In genomic region chr6:32609391-32609730, GRCh38 we compare ENCODE assay signal across 16 cellular contexts. TPM values are rescaled to one million over a fixed set of nuclear protein-coding genes. Genes with fewer than 3 reads are reported as not detected.
DNase-seq lines count a peak whose midpoint lies in the region; ATAC-seq and TF ChIP-seq lines count a peak whose summit lies in the region.
"Had no signal": no experiment of that assay in that cellular context is flagged by ENCODE, and none has a peak within 500 bp of the region (broad histone marks: within the 10 kb centered on the region; RNA-seq: fewer than 3 reads in every experiment).

No MANE protein-coding gene starts in this region.

- intact Hi-C loops in esophagus squamous epithelium (cut with DNase I) (no loop called here), gastrocnemius medialis (cut with DNase I; ENCODE audit: low total_unique reads) (no loop called here)

- H3K9me3 ChIP-seq in CD8-positive, alpha-beta memory T cell (ENCODE audit: low read length) = no peaks in the 10 kb centered on the region
- H3K9me3 ChIP-seq in HUES48 (ENCODE audit: control insufficient read depth, insufficient read depth, low read length) = no peaks in the 10 kb centered on the region
- no peaks in the 10 kb centered on the region for H3K9me3 ChIP-seq in esophagus squamous epithelium
- H3K9me3 ChIP-seq in gastrocnemius medialis = no peaks in the 10 kb centered on the region
- H3K9me3 ChIP-seq: prostate gland had no signal

- H3K9me3 Mint-ChIP-seq in CD8-positive, alpha-beta memory T cell = no peaks in the 10 kb centered on the region
- H3K9me3 Mint-ChIP-seq: HFFc6, memory B cell had no signal

- TF ChIP-seq POLR2A in esophagus squamous epithelium (IDR thresholded peaks at IDR 0.05) (no peak), gastrocnemius medialis (IDR thresholded peaks at IDR 0.05) (no peak)

- H3K36me3 ChIP-seq in CD8-positive, alpha-beta memory T cell (ENCODE audit: insufficient read depth, low read length) = no peaks in the 10 kb centered on the region
- no peaks in the 10 kb centered on the region for H3K36me3 ChIP-seq in HUES48 (ENCODE audit: control insufficient read depth, insufficient read depth, low read length)
- H3K36me3 ChIP-seq in esophagus squamous epithelium = no peaks in the 10 kb centered on the region
- H3K36me3 ChIP-seq in gastrocnemius medialis = no peaks in the 10 kb centered on the region
- H3K36me3 ChIP-seq: cardiac muscle cell, prostate gland had no signal

- no peak overlapping the region for H3K4me3 ChIP-seq in CD8-positive, alpha-beta memory T cell (ENCODE audit: low read length)
- no peak overlapping the region; the same call in 1 of the 2 replicates for H3K4me3 ChIP-seq in HUES48 (ENCODE audit: low read depth, low read length)
- H3K4me3 ChIP-seq in esophagus squamous epithelium = no peak overlapping the region
- no peak overlapping the region for H3K4me3 ChIP-seq in gastrocnemius medialis
- H3K4me3 ChIP-seq: cardiac muscle cell, prostate gland had no signal

- DNase-seq in CD8-positive, alpha-beta memory T cell = no peak
- DNase-seq in esophagus squamous epithelium (lab: John Stamatoyannopoulos, UW) = no peak
- DNase-seq in gastrocnemius medialis = no peak
- no peak for DNase-seq in NCI-H2227 treated with DMSO at 0.1 percent for 48 hours (lab: John Stamatoyannopoulos, UW)
- DNase-seq in ACHN = no peak
- no peak for DNase-seq in NAMALWA (ENCODE audit: low spot score)
- DNase-seq in GM20000 (ENCODE audit: low spot score) = no peak
- DNase-seq: activated gamma-delta T cell, NCI-H524 treated with DMSO at 0.1 percent for 48 hours had no signal

- no peaks in the 10 kb centered on the region for H3K36me3 Mint-ChIP-seq in CD8-positive, alpha-beta memory T cell

- 53 to 76% methylated on average over 2 of the region's 3 CpGs for WGBS in esophagus squamous epithelium, 2 donors

- CTCF ChIA-PET in CD8-positive, alpha-beta memory T cell (lab: Charles Lee) = no interaction called here

- no peak overlapping the region for H3K27ac Mint-ChIP-seq in CD8-positive, alpha-beta memory T cell
- H3K27ac Mint-ChIP-seq: HFFc6; memory B cell; stimulated activated memory B cell treated with anti-CD40 and anti-IgM and Interleukin-4, amounts not matched to agents 10 μg/mL and 1 μg/mL and 100 μg/mL, for 72 hours had no signal

- peaks cover 5 to 7% (median 7%) of the 10 kb centered on the region in 3 donors for H3K4me1 Mint-ChIP-seq in CD8-positive, alpha-beta memory T cell

- H3K4me1 ChIP-seq in CD8-positive, alpha-beta memory T cell (ENCODE audit: insufficient read depth, low read length) = peaks cover 11% of the 10 kb centered on the region
- peaks cover 10% of the 10 kb centered on the region; the same call in 1 of the 2 replicates for H3K4me1 ChIP-seq in HUES48 (ENCODE audit: control insufficient read depth, insufficient read depth, low read length)
- H3K4me1 ChIP-seq in esophagus squamous epithelium = no peaks in the 10 kb centered on the region
- H3K4me1 ChIP-seq in gastrocnemius medialis = no peaks in the 10 kb centered on the region
- H3K4me1 ChIP-seq: prostate gland had no signal

- POLR2A ChIA-PET in CD8-positive, alpha-beta memory T cell (lab: Charles Lee) = interaction anchor here (0.8 kb wide), 2 partner anchors 11 to 14 kb away, joined by 3 to 4 read pairs; no protein-coding TSS in a partner anchor

- in situ Hi-C loops in gastrocnemius medialis (cut with MboI; ENCODE audit: low sequenced_read_pairs in 4 of 4) = no loop called here
- in situ Hi-C loops in ACHN (cut with HindIII; ENCODE audit: low pct_ligation_motif_present, low pct_unique_long_range_greater_than_20kb, low sequenced_read_pairs) = no loop called here

- TF ChIP-seq CTCF in esophagus squamous epithelium (IDR thresholded peaks at IDR 0.05) (no peak), gastrocnemius medialis (IDR thresholded peaks at IDR 0.05 in 4 of 5, conservative IDR thresholded peaks at IDR 0.05 in 1 of 5) (no peak), GM20000 (IDR thresholded peaks at IDR 0.05; ENCODE audit: extremely low read depth, missing control alignments) (no peak)

- peak overlapping the region; percentile 62 for H3K27ac ChIP-seq in CD8-positive, alpha-beta memory T cell (ENCODE audit: low read depth, low read length)
- H3K27ac ChIP-seq in HUES48 (ENCODE audit: low read depth, low read length) (peak overlapping the region; percentile 77), esophagus squamous epithelium (peak overlapping the region in 3 of 4 donors; percentile 48 to 82 (median 52)), gastrocnemius medialis (peak overlapping the region in 3 of 4 donors; percentile 65 to 69 (median 69))
- H3K27ac ChIP-seq: cardiac muscle cell, prostate gland had no signal

- H3K27me3 ChIP-seq in CD8-positive, alpha-beta memory T cell (ENCODE audit: insufficient read depth, low read length, poor library complexity, severe bottlenecking) = no peaks in the 10 kb centered on the region
- H3K27me3 ChIP-seq in HUES48 (ENCODE audit: control insufficient read depth, insufficient read depth, low read length) (no peaks in the 10 kb centered on the region), esophagus squamous epithelium (no peaks in the 10 kb centered on the region), gastrocnemius medialis (no peaks in the 10 kb centered on the region)
- H3K27me3 ChIP-seq: cardiac muscle cell had no signal

- H3K9ac ChIP-seq in HUES48 (ENCODE audit: low read depth, low read length) = peak overlapping the region; percentile 39; the same call in 1 of the 2 replicates

- no peaks in the 10 kb centered on the region for H3K27me3 Mint-ChIP-seq in CD8-positive, alpha-beta memory T cell
- H3K27me3 Mint-ChIP-seq: memory B cell; stimulated activated memory B cell treated with anti-CD40 and anti-IgM and Interleukin-4, amounts not matched to agents 10 μg/mL and 1 μg/mL and 100 μg/mL, for 72 hours had no signal

- peak overlapping the region in 1 of 7 donors; percentile 33 for H3K4me3 Mint-ChIP-seq in CD8-positive, alpha-beta memory T cell
- H3K4me3 Mint-ChIP-seq: HFFc6; memory B cell; stimulated activated memory B cell treated with anti-CD40 and anti-IgM and Interleukin-4, amounts not matched to agents 10 μg/mL and 1 μg/mL and 100 μg/mL, for 72 hours had no signal

- ATAC-seq in gastrocnemius medialis = no peak

RNA-seq across cellular contexts. Expression of gene HLA-DRB1, which starts 19.7 kb away (rescaled TPM):
- total RNA-seq in CD8-positive, alpha-beta memory T cell = 10 to 100 TPM; 24.7 to 26.1 TPM
- polyA plus RNA-seq in CD8-positive, alpha-beta memory T cell = 56.0 TPM
- total RNA-seq in esophagus squamous epithelium (10 to 100 TPM in 3 of 4 donors, 1 to 10 TPM in 1; 3.7 to 68.8 (median 22.4) TPM), gastrocnemius medialis (10 to 100 TPM in 3 of 4 donors, 1 to 10 TPM in 1; 7.5 to 25.2 (median 16.5) TPM)
- total RNA-seq: HFFc6, IMR-90 had no signal
- polyA plus RNA-seq: IMR-90 had no signal

RNA-seq across cellular contexts. Expression of gene HLA-DQA1, which starts 27.8 kb away (rescaled TPM):
- 10 to 100 TPM; 20.3 to 22.2 TPM for total RNA-seq in CD8-positive, alpha-beta memory T cell
- polyA plus RNA-seq in CD8-positive, alpha-beta memory T cell = 3.2 TPM
- total RNA-seq in esophagus squamous epithelium (1 to 10 TPM in 3 of 4 donors, under 1 TPM in 1; 0.31 to 9.0 (median 5.1) TPM), gastrocnemius medialis (1 to 10 TPM in 2 of 4 donors, under 1 TPM in 1, not detected in 1; 0.66 to 3.5 (median 1.5) TPM)
- total RNA-seq: cardiac muscle cell, HFFc6, IMR-90 had no signal
- polyA plus RNA-seq: cardiac muscle cell, IMR-90 had no signal

RNA-seq across cellular contexts. Expression of gene HLA-DQB1, which starts 57.1 kb away (rescaled TPM):
- total RNA-seq in CD8-positive, alpha-beta memory T cell = 10 to 100 TPM; 16.0 to 22.7 TPM
- 4.3 TPM for polyA plus RNA-seq in CD8-positive, alpha-beta memory T cell
- 1 to 10 TPM in 2 of 4 donors, under 1 TPM in 2; 0.13 to 9.3 (median 1.5) TPM for total RNA-seq in esophagus squamous epithelium
- total RNA-seq in gastrocnemius medialis = 1 to 10 TPM in 2 of 4 donors, under 1 TPM in 2; 0.22 to 2.2 (median 0.91) TPM
- total RNA-seq: HFFc6, IMR-90 had no signal
- polyA plus RNA-seq: IMR-90 had no signal
